Comparison of ENCODE assay signal across 16 cellular contexts in the genomic region with DNA sequence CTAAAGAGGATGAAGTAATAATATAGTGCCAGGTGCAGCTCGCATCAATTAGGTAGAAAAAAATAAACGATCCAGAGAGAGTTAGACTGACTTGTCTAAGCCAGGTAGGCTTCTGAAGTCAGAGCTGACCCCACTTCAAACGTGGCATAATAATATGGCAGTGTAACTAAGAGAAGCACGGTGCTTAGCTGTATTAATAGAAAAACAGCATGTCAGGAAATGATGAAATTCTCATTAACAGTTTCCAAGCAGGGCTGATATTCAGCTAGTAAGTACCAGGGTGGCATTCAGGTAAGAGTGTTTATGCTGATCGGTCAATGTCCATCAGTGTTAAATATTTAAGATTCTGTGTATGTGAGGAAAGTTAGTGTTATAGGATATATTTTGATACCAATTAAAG.
"Had no signal": no experiment of that assay in that cellular context is flagged by ENCODE, and none has a peak within 500 bp of the region (broad histone marks: within the 10 kb centered on the region; RNA-seq: fewer than 3 reads in every experiment).

No MANE protein-coding gene starts in this region.

- H3K9me3 ChIP-seq: body of pancreas, heart left ventricle, uterus had no signal

- H3K27ac ChIP-seq: body of pancreas, coronary artery, heart left ventricle, parathyroid adenoma, uterus had no signal

- H3K4me3 ChIP-seq: body of pancreas, coronary artery, heart left ventricle, lung, uterus had no signal

- H3K4me1 ChIP-seq: body of pancreas, parathyroid adenoma, uterus had no signal

- H3K36me3 ChIP-seq: heart left ventricle, uterus had no signal

- H3K4me3 Mint-ChIP-seq: T-helper 2 cell treated with Interferon-gamma antibody and Interleukin-4, amounts not matched to agents 5 μg/mL and 100 μg/mL, for 36 hours had no signal

- H3K27ac Mint-ChIP-seq: T-helper 2 cell treated with Interferon-gamma antibody and Interleukin-4, amounts not matched to agents 5 μg/mL and 100 μg/mL, for 36 hours had no signal

- DNase-seq: activated CD4-positive, alpha-beta T cell treated with anti-CD3 and anti-CD28 coated beads for 48 hours; activated gamma-delta T cell treated with Interleukin-2 at 50 U/mL for 16 hours; activated T-cell treated with anti-CD3 and anti-CD28 coated beads, Interleukin-2, amount 50 U/mL, for 1 hour; body of pancreas; central memory CD4-positive, alpha-beta T cell; effector CD4-positive, alpha-beta T cell; foreskin melanocyte; heart left ventricle; left colon; midbrain; stimulated activated CD4-positive, alpha-beta T cell treated with anti-CD3 and anti-CD28 coated beads, Interleukin-2, amount 100 ng/mL, for 48 hours; uterus had no signal

- ATAC-seq: body of pancreas, heart left ventricle, left colon had no signal

- H3K27me3 ChIP-seq: body of pancreas, heart left ventricle, uterus had no signal
